In genomic region chr17:49741009-49741691, GRCh38 we compare ENCODE assay signal across 8 cellular contexts. TPM values are rescaled to one million over a fixed set of nuclear protein-coding genes. Genes with fewer than 3 reads are reported as not detected.
DNase-seq lines count a peak whose midpoint lies in the region; ATAC-seq and TF ChIP-seq lines count a peak whose summit lies in the region.

No MANE protein-coding gene starts in this region.

- peaks cover 3% of the 10 kb centered on the region for H3K9me3 Mint-ChIP-seq in activated CD4-positive, alpha-beta T cell treated with anti-CD3 and anti-CD28 coated beads, Interleukin-2, amount 10 ng/mL, durations not matched to agents 7 days and 5 days

- H3K36me3 Mint-ChIP-seq in activated CD4-positive, alpha-beta T cell treated with anti-CD3 and anti-CD28 coated beads, Interleukin-2, amount 10 ng/mL, durations not matched to agents 7 days and 5 days (ENCODE audit: low read depth) = peaks cover 62% of the 10 kb centered on the region

- no peaks in the 10 kb centered on the region for H3K27me3 ChIP-seq in tibial artery

- H3K4me3 Mint-ChIP-seq in activated CD4-positive, alpha-beta T cell treated with anti-CD3 and anti-CD28 coated beads, Interleukin-2, amount 10 ng/mL, durations not matched to agents 7 days and 5 days = peak overlapping the region; percentile 89

- H3K27ac ChIP-seq in tibial artery = peak overlapping the region; percentile 95

- DNase-seq in activated CD4-positive, alpha-beta T cell treated with anti-CD3 and anti-CD28 coated beads, Interleukin-2, amount 10 ng/mL, durations not matched to agents 7 days and 5 days = no peak
- DNase-seq in activated CD4-positive, alpha-beta T cell treated with anti-CD3 and anti-CD28 coated beads for 4 hours = no peak
- DNase-seq in SIG-M5 treated with dmso at 0.1 percent for 504 hours (lab: John Stamatoyannopoulos, UW; ENCODE audit: unreplicated experiment) (peak; percentile 85), Right ventricle myocardium superior (no peak), tibial artery (no peak), posterior vena cava (ENCODE audit: low spot score) (no peak), NCI-H748 treated with DMSO at 0.1 percent for 48 hours (lab: John Stamatoyannopoulos, UW) (no peak)

- peaks cover 85% of the 10 kb centered on the region for H3K4me1 Mint-ChIP-seq in activated CD4-positive, alpha-beta T cell treated with anti-CD3 and anti-CD28 coated beads, Interleukin-2, amount 10 ng/mL, durations not matched to agents 7 days and 5 days

- POLR2A ChIA-PET in activated CD4-positive, alpha-beta T cell treated with anti-CD3 and anti-CD28 coated beads, Interleukin-2, amount 10 ng/mL, durations not matched to agents 7 days and 5 days (lab: Charles Lee) = no interaction called here

- H3K27ac Mint-ChIP-seq in activated CD4-positive, alpha-beta T cell treated with anti-CD3 and anti-CD28 coated beads, Interleukin-2, amount 10 ng/mL, durations not matched to agents 7 days and 5 days = peak overlapping the region; percentile 100

- H3K4me3 ChIP-seq in tibial artery = peak overlapping the region in 1 of 2 donors; percentile 0

- H3K36me3 ChIP-seq in tibial artery = no peaks in the 10 kb centered on the region

- peaks cover 0 to 54% (median 51%) of the 10 kb centered on the region in 4 donors for H3K4me1 ChIP-seq in tibial artery

- CTCF ChIA-PET in activated CD4-positive, alpha-beta T cell treated with anti-CD3 and anti-CD28 coated beads, Interleukin-2, amount 10 ng/mL, durations not matched to agents 7 days and 5 days (lab: Charles Lee) = interaction anchor here (1.1 to 2.3 kb wide), 7 partner anchors 10 to 172 kb away, joined by 3 to 7 read pairs (median 4); partner anchors contain the start of gene FAM117A

- H3K9me3 ChIP-seq in tibial artery = no peaks in the 10 kb centered on the region

- no peaks in the 10 kb centered on the region for H3K27me3 Mint-ChIP-seq in activated CD4-positive, alpha-beta T cell treated with anti-CD3 and anti-CD28 coated beads, Interleukin-2, amount 10 ng/mL, durations not matched to agents 7 days and 5 days

- TF ChIP-seq CTCF in tibial artery (IDR thresholded peaks at IDR 0.05) = no peak

- intact Hi-C loops in Right ventricle myocardium superior (cut with DNase I) = no loop called here
- intact Hi-C loops in tibial artery (cut with DNase I; ENCODE audit: low total_unique reads) = no loop called here
- intact Hi-C loops in posterior vena cava (cut with DNase I) = no loop called here

- peak; percentile 2 for ATAC-seq in Right ventricle myocardium superior (ENCODE audit: poor library complexity)
- ATAC-seq in HG03139 (IDR thresholded peaks at IDR 0.05; ENCODE audit: unreplicated experiment) = no peak

RNA-seq across cellular contexts. Expression of gene FAM117A, which starts 22.8 kb away (rescaled TPM):
- total RNA-seq in activated CD4-positive, alpha-beta T cell treated with anti-CD3 and anti-CD28 coated beads, Interleukin-2, amount 10 ng/mL, durations not matched to agents 7 days and 5 days = 10 to 100 TPM; 30.6 to 34.1 TPM
- total RNA-seq in Right ventricle myocardium superior = 9.5 TPM
- 10 to 100 TPM in 1 of 2 donors, 1 to 10 TPM in 1; 6.5 to 11.1 TPM for total RNA-seq in posterior vena cava

RNA-seq across cellular contexts. Expression of gene SLC35B1, which starts 33.4 kb away (rescaled TPM):
- 10 to 100 TPM; 55.8 to 70.1 TPM for total RNA-seq in activated CD4-positive, alpha-beta T cell treated with anti-CD3 and anti-CD28 coated beads, Interleukin-2, amount 10 ng/mL, durations not matched to agents 7 days and 5 days
- total RNA-seq in Right ventricle myocardium superior (53.3 TPM), posterior vena cava (10 to 100 TPM; 28.1 to 33.3 TPM)

RNA-seq across cellular contexts. Expression of gene KAT7, which starts 47.3 kb away (rescaled TPM):
- 10 to 100 TPM; 78.5 to 82.4 TPM for total RNA-seq in activated CD4-positive, alpha-beta T cell treated with anti-CD3 and anti-CD28 coated beads, Interleukin-2, amount 10 ng/mL, durations not matched to agents 7 days and 5 days
- total RNA-seq in Right ventricle myocardium superior (42.5 TPM), posterior vena cava (10 to 100 TPM; 50.2 to 58.1 TPM)
